In the genomic region with DNA sequence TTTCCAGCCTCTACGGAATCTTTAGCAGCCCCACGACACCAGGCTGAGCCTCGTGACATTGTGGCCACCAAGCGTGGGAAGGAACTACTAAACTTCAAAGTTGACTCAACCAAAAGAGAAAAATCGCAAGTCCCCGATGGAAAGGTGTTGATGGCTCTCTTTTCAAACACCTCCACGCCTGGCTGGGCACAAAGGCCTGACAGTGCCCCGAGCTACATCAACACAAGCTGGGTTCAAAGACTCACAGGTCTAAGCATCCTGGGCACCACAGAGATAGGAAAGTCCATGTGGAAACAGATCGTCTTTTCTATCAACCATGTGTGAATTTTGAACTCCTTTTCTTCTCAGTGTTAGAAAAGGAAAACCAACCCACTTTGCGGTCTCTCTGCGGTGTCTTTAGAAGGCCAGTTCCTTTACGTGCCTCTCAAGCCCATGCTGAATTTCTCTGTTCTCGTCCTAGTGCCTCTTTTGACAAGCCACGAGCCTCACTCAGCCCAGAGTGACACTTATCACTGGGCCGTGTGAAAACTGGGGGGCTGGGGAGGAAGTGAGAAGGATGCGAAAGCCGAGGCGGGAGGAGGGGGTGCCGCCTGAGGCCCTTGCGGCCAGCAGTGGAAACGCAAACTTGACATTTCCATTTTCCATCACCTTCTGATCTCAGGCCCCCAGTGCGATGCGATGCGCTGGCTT, we compare ENCODE assay signal across 1 cellular context.
TF ChIP-seq lines count a peak whose summit lies in the region.

No MANE protein-coding gene starts in this region.

TF ChIP-seq in GM12878, 131 proteins besides CTCF, POLR2A, EP300 and RAD21 (continued from another document and continues in another):
- TF ChIP-seq, protein P1, sequence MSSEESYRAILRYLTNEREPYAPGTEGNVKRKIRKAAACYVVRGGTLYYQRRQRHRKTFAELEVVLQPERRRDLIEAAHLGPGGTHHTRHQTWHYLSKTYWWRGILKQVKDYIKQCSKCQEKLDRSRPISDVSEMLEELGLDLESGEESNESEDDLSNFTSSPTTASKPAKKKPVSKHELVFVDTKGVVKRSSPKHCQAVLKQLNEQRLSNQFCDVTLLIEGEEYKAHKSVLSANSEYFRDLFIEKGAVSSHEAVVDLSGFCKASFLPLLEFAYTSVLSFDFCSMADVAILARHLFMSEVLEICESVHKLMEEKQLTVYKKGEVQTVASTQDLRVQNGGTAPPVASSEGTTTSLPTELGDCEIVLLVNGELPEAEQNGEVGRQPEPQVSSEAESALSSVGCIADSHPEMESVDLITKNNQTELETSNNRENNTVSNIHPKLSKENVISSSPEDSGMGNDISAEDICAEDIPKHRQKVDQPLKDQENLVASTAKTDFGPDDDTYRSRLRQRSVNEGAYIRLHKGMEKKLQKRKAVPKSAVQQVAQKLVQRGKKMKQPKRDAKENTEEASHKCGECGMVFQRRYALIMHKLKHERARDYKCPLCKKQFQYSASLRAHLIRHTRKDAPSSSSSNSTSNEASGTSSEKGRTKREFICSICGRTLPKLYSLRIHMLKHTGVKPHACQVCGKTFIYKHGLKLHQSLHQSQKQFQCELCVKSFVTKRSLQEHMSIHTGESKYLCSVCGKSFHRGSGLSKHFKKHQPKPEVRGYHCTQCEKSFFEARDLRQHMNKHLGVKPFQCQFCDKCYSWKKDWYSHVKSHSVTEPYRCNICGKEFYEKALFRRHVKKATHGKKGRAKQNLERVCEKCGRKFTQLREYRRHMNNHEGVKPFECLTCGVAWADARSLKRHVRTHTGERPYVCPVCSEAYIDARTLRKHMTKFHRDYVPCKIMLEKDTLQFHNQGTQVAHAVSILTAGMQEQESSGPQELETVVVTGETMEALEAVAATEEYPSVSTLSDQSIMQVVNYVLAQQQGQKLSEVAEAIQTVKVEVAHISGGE (CRISPR knock-in tag; IDR thresholded peaks at IDR 0.05): no peak
- no peak for TF ChIP-seq ATF3 (IDR thresholded peaks at IDR 0.05; ENCODE audit: borderline replicate concordance, extremely low read depth, low read depth, low read length)
- no peak for TF ChIP-seq NRF1 (conservative IDR thresholded peaks at IDR 0.05; ENCODE audit: low read depth, low read length)
- peak; percentile 54; the same call in 1 of the 2 replicates for TF ChIP-seq RCOR1 (conservative IDR thresholded peaks at IDR 0.05; ENCODE audit: low read depth, low read length)
- TF ChIP-seq, protein P2, sequence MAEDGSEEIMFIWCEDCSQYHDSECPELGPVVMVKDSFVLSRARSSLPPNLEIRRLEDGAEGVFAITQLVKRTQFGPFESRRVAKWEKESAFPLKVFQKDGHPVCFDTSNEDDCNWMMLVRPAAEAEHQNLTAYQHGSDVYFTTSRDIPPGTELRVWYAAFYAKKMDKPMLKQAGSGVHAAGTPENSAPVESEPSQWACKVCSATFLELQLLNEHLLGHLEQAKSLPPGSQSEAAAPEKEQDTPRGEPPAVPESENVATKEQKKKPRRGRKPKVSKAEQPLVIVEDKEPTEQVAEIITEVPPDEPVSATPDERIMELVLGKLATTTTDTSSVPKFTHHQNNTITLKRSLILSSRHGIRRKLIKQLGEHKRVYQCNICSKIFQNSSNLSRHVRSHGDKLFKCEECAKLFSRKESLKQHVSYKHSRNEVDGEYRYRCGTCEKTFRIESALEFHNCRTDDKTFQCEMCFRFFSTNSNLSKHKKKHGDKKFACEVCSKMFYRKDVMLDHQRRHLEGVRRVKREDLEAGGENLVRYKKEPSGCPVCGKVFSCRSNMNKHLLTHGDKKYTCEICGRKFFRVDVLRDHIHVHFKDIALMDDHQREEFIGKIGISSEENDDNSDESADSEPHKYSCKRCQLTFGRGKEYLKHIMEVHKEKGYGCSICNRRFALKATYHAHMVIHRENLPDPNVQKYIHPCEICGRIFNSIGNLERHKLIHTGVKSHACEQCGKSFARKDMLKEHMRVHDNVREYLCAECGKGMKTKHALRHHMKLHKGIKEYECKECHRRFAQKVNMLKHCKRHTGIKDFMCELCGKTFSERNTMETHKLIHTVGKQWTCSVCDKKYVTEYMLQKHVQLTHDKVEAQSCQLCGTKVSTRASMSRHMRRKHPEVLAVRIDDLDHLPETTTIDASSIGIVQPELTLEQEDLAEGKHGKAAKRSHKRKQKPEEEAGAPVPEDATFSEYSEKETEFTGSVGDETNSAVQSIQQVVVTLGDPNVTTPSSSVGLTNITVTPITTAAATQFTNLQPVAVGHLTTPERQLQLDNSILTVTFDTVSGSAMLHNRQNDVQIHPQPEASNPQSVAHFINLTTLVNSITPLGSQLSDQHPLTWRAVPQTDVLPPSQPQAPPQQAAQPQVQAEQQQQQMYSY (CRISPR knock-in tag; IDR thresholded peaks at IDR 0.05): no peak
- peak; percentile 40; the same call in 1 of the 2 replicates for TF ChIP-seq TARDBP (IDR thresholded peaks at IDR 0.05; ENCODE audit: borderline replicate concordance)
- TF ChIP-seq MYC (IDR thresholded peaks at IDR 0.05; ENCODE audit: insufficient read depth, insufficient read length, insufficient replicate concordance, low read length, severe bottlenecking): peak; percentile 23
- TF ChIP-seq, protein P3, sequence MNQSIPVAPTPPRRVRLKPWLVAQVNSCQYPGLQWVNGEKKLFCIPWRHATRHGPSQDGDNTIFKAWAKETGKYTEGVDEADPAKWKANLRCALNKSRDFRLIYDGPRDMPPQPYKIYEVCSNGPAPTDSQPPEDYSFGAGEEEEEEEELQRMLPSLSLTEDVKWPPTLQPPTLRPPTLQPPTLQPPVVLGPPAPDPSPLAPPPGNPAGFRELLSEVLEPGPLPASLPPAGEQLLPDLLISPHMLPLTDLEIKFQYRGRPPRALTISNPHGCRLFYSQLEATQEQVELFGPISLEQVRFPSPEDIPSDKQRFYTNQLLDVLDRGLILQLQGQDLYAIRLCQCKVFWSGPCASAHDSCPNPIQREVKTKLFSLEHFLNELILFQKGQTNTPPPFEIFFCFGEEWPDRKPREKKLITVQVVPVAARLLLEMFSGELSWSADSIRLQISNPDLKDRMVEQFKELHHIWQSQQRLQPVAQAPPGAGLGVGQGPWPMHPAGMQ (IDR thresholded peaks at IDR 0.05; ENCODE audit: borderline replicate concordance): peak; percentile 68
- peak; percentile 74 for TF ChIP-seq MXI1 (IDR thresholded peaks at IDR 0.05; ENCODE audit: low read depth, low read length)
- TF ChIP-seq ZNF274 (IDR thresholded peaks at IDR 0.05; ENCODE audit: insufficient read depth, insufficient read length): no peak
- peak; percentile 89 for TF ChIP-seq PAX8 (IDR thresholded peaks at IDR 0.05)
- no peak; the same call in 1 of the 2 replicates for TF ChIP-seq ELK1 (IDR thresholded peaks at IDR 0.05; ENCODE audit: low read depth, low read length)
- TF ChIP-seq ZNF217 (IDR thresholded peaks at IDR 0.05): 0 out of 2 replicates have a peak, but pooled peaks have one; percentile 55
- TF ChIP-seq SUPT20H (IDR thresholded peaks at IDR 0.05; ENCODE audit: borderline replicate concordance, control insufficient read depth, low read depth, low read length): no peak
- no peak for TF ChIP-seq KLF5 (IDR thresholded peaks at IDR 0.05; ENCODE audit: partially characterized antibody)
- TF ChIP-seq NFXL1 (IDR thresholded peaks at IDR 0.05; ENCODE audit: borderline replicate concordance): no peak
- TF ChIP-seq RELB (IDR thresholded peaks at IDR 0.05; ENCODE audit: low read depth): peak; percentile 94
- 0 out of 2 replicates have a peak, but pooled peaks have one; percentile 77 for TF ChIP-seq STAT3 (IDR thresholded peaks at IDR 0.05; ENCODE audit: low read depth, low read length)
- TF ChIP-seq ETV6 (conservative IDR thresholded peaks at IDR 0.05 in 1 of 2, IDR thresholded peaks at IDR 0.05 in 1 of 2; ENCODE audit: borderline replicate concordance in 1 of 2, low read depth in 1 of 2): peak in 1 of 2 experiments; percentile 97; a peak in 2 of 4 replicates
- peak; percentile 85 for TF ChIP-seq SKIL (IDR thresholded peaks at IDR 0.05; ENCODE audit: low read depth, poor library complexity, severe bottlenecking)
- TF ChIP-seq SMAD1 (IDR thresholded peaks at IDR 0.05; ENCODE audit: low read depth, partially characterized antibody): peak; percentile 86
- peak; percentile 79 for TF ChIP-seq MAX (IDR thresholded peaks at IDR 0.05; ENCODE audit: low read depth, low read length)
- TF ChIP-seq HDAC2 (IDR thresholded peaks at IDR 0.05): no peak
- peak; percentile 65 for TF ChIP-seq ZNF24 (IDR thresholded peaks at IDR 0.05)
- TF ChIP-seq SRF (IDR thresholded peaks at IDR 0.05; ENCODE audit: low read depth in 2 of 2, low read length in 2 of 2): no peak
- no peak for TF ChIP-seq ZNF384 (IDR thresholded peaks at IDR 0.05; ENCODE audit: borderline replicate concordance, low read depth, low read length)
- TF ChIP-seq RB1 (IDR thresholded peaks at IDR 0.05; ENCODE audit: borderline replicate concordance): 0 out of 2 replicates have a peak, but pooled peaks have one; percentile 24
- TF ChIP-seq, protein P4, sequence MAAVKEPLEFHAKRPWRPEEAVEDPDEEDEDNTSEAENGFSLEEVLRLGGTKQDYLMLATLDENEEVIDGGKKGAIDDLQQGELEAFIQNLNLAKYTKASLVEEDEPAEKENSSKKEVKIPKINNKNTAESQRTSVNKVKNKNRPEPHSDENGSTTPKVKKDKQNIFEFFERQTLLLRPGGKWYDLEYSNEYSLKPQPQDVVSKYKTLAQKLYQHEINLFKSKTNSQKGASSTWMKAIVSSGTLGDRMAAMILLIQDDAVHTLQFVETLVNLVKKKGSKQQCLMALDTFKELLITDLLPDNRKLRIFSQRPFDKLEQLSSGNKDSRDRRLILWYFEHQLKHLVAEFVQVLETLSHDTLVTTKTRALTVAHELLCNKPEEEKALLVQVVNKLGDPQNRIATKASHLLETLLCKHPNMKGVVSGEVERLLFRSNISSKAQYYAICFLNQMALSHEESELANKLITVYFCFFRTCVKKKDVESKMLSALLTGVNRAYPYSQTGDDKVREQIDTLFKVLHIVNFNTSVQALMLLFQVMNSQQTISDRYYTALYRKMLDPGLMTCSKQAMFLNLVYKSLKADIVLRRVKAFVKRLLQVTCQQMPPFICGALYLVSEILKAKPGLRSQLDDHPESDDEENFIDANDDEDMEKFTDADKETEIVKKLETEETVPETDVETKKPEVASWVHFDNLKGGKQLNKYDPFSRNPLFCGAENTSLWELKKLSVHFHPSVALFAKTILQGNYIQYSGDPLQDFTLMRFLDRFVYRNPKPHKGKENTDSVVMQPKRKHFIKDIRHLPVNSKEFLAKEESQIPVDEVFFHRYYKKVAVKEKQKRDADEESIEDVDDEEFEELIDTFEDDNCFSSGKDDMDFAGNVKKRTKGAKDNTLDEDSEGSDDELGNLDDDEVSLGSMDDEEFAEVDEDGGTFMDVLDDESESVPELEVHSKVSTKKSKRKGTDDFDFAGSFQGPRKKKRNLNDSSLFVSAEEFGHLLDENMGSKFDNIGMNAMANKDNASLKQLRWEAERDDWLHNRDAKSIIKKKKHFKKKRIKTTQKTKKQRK (IDR thresholded peaks at IDR 0.05; ENCODE audit: low read depth, low read length): no peak
